17 cellular contexts compared by ENCODE assay signal in the genomic region with DNA sequence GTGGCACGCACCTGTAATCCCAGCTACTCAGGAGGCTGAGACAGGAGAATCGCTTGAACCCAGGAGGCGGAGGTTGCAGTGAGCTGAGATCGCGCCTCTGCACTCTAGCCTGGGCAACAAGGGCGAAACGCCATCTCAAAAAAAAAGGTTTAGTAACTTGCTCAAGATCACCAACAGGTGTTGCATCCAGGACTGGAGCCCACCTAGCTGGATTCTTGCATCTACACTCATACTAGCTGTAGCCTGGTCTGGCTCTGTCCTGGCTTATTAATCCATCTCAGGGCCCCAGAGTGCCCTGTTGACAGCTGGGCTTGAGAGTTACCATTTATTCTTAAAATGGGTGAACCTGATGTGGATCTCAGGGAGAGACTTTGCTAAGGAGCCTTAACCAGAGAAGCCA. TPM values are rescaled to one million over a fixed set of nuclear protein-coding genes. Genes with fewer than 3 reads are reported as not detected.
"Had no signal": no experiment of that assay in that cellular context is flagged by ENCODE, and none has a peak within 500 bp of the region (broad histone marks: within the 10 kb centered on the region; RNA-seq: fewer than 3 reads in every experiment).

No MANE protein-coding gene starts in this region.

- H3K9me3 Mint-ChIP-seq: activated B cell treated with CpG ODN at 0.5 μM for 24 hours; activated CD4-positive, alpha-beta memory T cell treated with anti-CD3 and anti-CD28 coated beads, Interleukin-2, amount 10 ng/mL, durations not matched to agents 7 days and 5 days; activated naive CD4-positive, alpha-beta T cell treated with anti-CD3 and anti-CD28 coated beads for 36 hours; activated T-helper 17 cell treated with anti-CD3 and anti-CD28 coated beads, Interleukin-2, amount 50 U/mL, for 72 hours; T-helper 1 cell treated with Interleukin-12 subunit alpha and Interleukin-12 subunit beta and Interleukin-4 antibody, amounts not matched to agents 30 μg/mL and 1 μg/mL, for 36 hours had no signal

- H3K4me1 Mint-ChIP-seq: activated B cell treated with CpG ODN at 0.5 μM for 24 hours; activated CD4-positive, alpha-beta memory T cell treated with anti-CD3 and anti-CD28 coated beads, Interleukin-2, amount 10 ng/mL, durations not matched to agents 7 days and 5 days; activated T-helper 17 cell treated with anti-CD3 and anti-CD28 coated beads, Interleukin-2, amount 50 U/mL, for 72 hours had no signal

- H3K36me3 Mint-ChIP-seq: activated naive CD8-positive, alpha-beta T cell had no signal

- H3K4me3 Mint-ChIP-seq: activated B cell treated with CpG ODN at 0.5 μM for 24 hours; activated CD4-positive, alpha-beta memory T cell treated with anti-CD3 and anti-CD28 coated beads, Interleukin-2, amount 10 ng/mL, durations not matched to agents 7 days and 5 days; activated naive CD4-positive, alpha-beta T cell treated with anti-CD3 and anti-CD28 coated beads for 36 hours; activated naive CD8-positive, alpha-beta T cell; activated T-helper 17 cell treated with anti-CD3 and anti-CD28 coated beads, Interleukin-2, amount 50 U/mL, for 72 hours; T-helper 1 cell treated with Interleukin-12 subunit alpha and Interleukin-12 subunit beta and Interleukin-4 antibody, amounts not matched to agents 30 μg/mL and 1 μg/mL, for 36 hours had no signal

- ATAC-seq: activated T-helper 17 cell treated with anti-CD3 and anti-CD28 coated beads, Interleukin-2, amount 50 U/mL, for 72 hours had no signal

- H3K27me3 Mint-ChIP-seq: activated T-helper 17 cell treated with anti-CD3 and anti-CD28 coated beads, Interleukin-2, amount 50 U/mL, for 72 hours had no signal

- H3K27ac Mint-ChIP-seq: activated B cell treated with CpG ODN at 0.5 μM for 24 hours; activated CD4-positive, alpha-beta memory T cell treated with anti-CD3 and anti-CD28 coated beads, Interleukin-2, amount 10 ng/mL, durations not matched to agents 7 days and 5 days; activated naive CD4-positive, alpha-beta T cell treated with anti-CD3 and anti-CD28 coated beads for 36 hours; activated naive CD8-positive, alpha-beta T cell; activated T-helper 17 cell treated with anti-CD3 and anti-CD28 coated beads, Interleukin-2, amount 50 U/mL, for 72 hours; T-helper 1 cell treated with Interleukin-12 subunit alpha and Interleukin-12 subunit beta and Interleukin-4 antibody, amounts not matched to agents 30 μg/mL and 1 μg/mL, for 36 hours had no signal

- DNase-seq: activated B cell treated with CpG ODN at 0.5 μM for 24 hours; activated CD4-positive, alpha-beta memory T cell treated with anti-CD3 and anti-CD28 coated beads, Interleukin-2, amount 10 ng/mL, durations not matched to agents 7 days and 5 days; activated CD4-positive, alpha-beta T cell treated with anti-CD3 and anti-CD28 coated beads, Interleukin-2, amount 50 U/mL, for 1 hour; activated gamma-delta T cell; activated naive CD4-positive, alpha-beta T cell treated with anti-CD3 and anti-CD28 coated beads for 36 hours; activated T-cell treated with anti-CD3 and anti-CD28 coated beads for 4 hours; activated T-cell treated with anti-CD3 and anti-CD28 coated beads, Interleukin-2, amount 50 U/mL, for 48 hours; KG1; NCI-H1092; NCI-H345; NCI-H510A; NCI-H69; NK-92 treated with Interleukin-12 subunit alpha and Interleukin-12 subunit beta, amount 100 ng/mL, for 24 hours; SHP77 treated with DMSO at 0.1 percent for 48 hours had no signal

RNA-seq across cellular contexts. Expression of gene WWC1, which starts 7.5 kb away (rescaled TPM):
- total RNA-seq: activated CD4-positive, alpha-beta memory T cell treated with anti-CD3 and anti-CD28 coated beads, Interleukin-2, amount 10 ng/mL, durations not matched to agents 7 days and 5 days had no signal
